ENCODE assay signal across 15 cellular contexts in genomic region chr14:88026890-88027289, GRCh38. TPM values are rescaled to one million over a fixed set of nuclear protein-coding genes. Genes with fewer than 3 reads are reported as not detected.
DNase-seq lines count a peak whose midpoint lies in the region; ATAC-seq and TF ChIP-seq lines count a peak whose summit lies in the region.
"Had no signal": no experiment of that assay in that cellular context is flagged by ENCODE, and none has a peak within 500 bp of the region (broad histone marks: within the 10 kb centered on the region; RNA-seq: fewer than 3 reads in every experiment).

No MANE protein-coding gene starts in this region.

- H3K4me3 Mint-ChIP-seq in activated T-cell treated with anti-CD3 and anti-CD28 coated beads, Interleukin-2, amount 50 U/mL, for 4 hours: peak overlapping the region; percentile 47
- H3K4me3 Mint-ChIP-seq in activated CD8-positive, alpha-beta T cell treated with anti-CD3 and anti-CD28 coated beads for 36 hours: peak overlapping the region; percentile 30

- no peak overlapping the region for H3K14ac ChIP-seq in neuronal stem cell (ENCODE audit: low read length)

- intact Hi-C loops in activated CD8-positive, alpha-beta T cell treated with anti-CD3 and anti-CD28 coated beads for 36 hours (cut with micrococcal nuclease): no loop called here
- intact Hi-C loops in breast epithelium (cut with DNase I; ENCODE audit: low total_unique reads): no loop called here

- TF ChIP-seq CTCF in activated CD8-positive, alpha-beta T cell treated with anti-CD3 and anti-CD28 coated beads for 36 hours (IDR thresholded peaks at IDR 0.05): no peak
- TF ChIP-seq CTCF in breast epithelium (IDR thresholded peaks at IDR 0.05): no peak

- DNase-seq in activated T-cell treated with anti-CD3 and anti-CD28 coated beads, Interleukin-2, amount 50 U/mL, for 4 hours: no peak
- DNase-seq in activated T-cell treated with anti-CD3 and anti-CD28 coated beads, Interleukin-2, amount 50 U/mL, for 1 hour: no peak
- DNase-seq in activated CD8-positive, alpha-beta T cell treated with anti-CD3 and anti-CD28 coated beads for 36 hours: no peak
- DNase-seq in neuronal stem cell (ENCODE audit: low spot score) (no peak), breast epithelium (ENCODE audit: low spot score in 2 of 2) (no peak), NCI-H1694 (lab: John Stamatoyannopoulos, UW) (no peak), caudate nucleus (lab: John Stamatoyannopoulos, UW) (no peak)
- DNase-seq: cortex of kidney, midbrain, NCI-H2081 treated with DMSO at 0.1 percent for 48 hours, uterus had no signal

- H3K4me1 Mint-ChIP-seq in activated T-cell treated with anti-CD3 and anti-CD28 coated beads, Interleukin-2, amount 50 U/mL, for 4 hours (ENCODE audit: low read depth): peaks cover 85% of the 10 kb centered on the region
- peaks cover 79% of the 10 kb centered on the region for H3K4me1 Mint-ChIP-seq in activated CD8-positive, alpha-beta T cell treated with anti-CD3 and anti-CD28 coated beads for 36 hours (ENCODE audit: low read depth)

- H3K27ac ChIP-seq in neuronal stem cell (replicated peaks; ENCODE audit: low read length): no peak overlapping the region
- H3K27ac ChIP-seq in breast epithelium: no peak overlapping the region
- H3K27ac ChIP-seq in caudate nucleus (ENCODE audit: low read depth, low read length): no peak overlapping the region
- H3K27ac ChIP-seq: parathyroid adenoma, uterus had no signal

- H3K9me3 Mint-ChIP-seq in activated T-cell treated with anti-CD3 and anti-CD28 coated beads, Interleukin-2, amount 50 U/mL, for 4 hours: no peaks in the 10 kb centered on the region
- H3K9me3 Mint-ChIP-seq in activated CD8-positive, alpha-beta T cell treated with anti-CD3 and anti-CD28 coated beads for 36 hours: no peaks in the 10 kb centered on the region

- no peak overlapping the region for H2AK5ac ChIP-seq in neuronal stem cell (ENCODE audit: low read depth, low read length)

- H3K4me2 ChIP-seq in neuronal stem cell (ENCODE audit: insufficient read depth, low read length, poor library complexity, severe bottlenecking): no peak overlapping the region

- no peak overlapping the region for H2BK120ac ChIP-seq in neuronal stem cell (ENCODE audit: low read depth, low read length)

- TF ChIP-seq POLR2A in breast epithelium (IDR thresholded peaks at IDR 0.05): no peak

- no peak overlapping the region for H4K8ac ChIP-seq in neuronal stem cell (ENCODE audit: low read depth, low read length)

- no peak overlapping the region for H2BK12ac ChIP-seq in neuronal stem cell (ENCODE audit: low read length)

- no peak overlapping the region for H3K23ac ChIP-seq in neuronal stem cell (ENCODE audit: low read depth, low read length, poor library complexity)

- no peaks in the 10 kb centered on the region for H3K79me1 ChIP-seq in neuronal stem cell (ENCODE audit: low read depth, low read length)

- no peaks in the 10 kb centered on the region for H3K9me3 ChIP-seq in neuronal stem cell (replicated peaks in 1 of 2; ENCODE audit: control insufficient read depth in 2 of 2, insufficient read depth in 1 of 2, low read depth in 1 of 2, low read length in 2 of 2)
- H3K9me3 ChIP-seq in breast epithelium: no peaks in the 10 kb centered on the region
- H3K9me3 ChIP-seq: uterus had no signal

- H3K4ac ChIP-seq in neuronal stem cell (ENCODE audit: low read length): no peak overlapping the region

- no peaks in the 10 kb centered on the region for H3K27me3 Mint-ChIP-seq in activated T-cell treated with anti-CD3 and anti-CD28 coated beads, Interleukin-2, amount 50 U/mL, for 4 hours (ENCODE audit: low read depth)
- no peaks in the 10 kb centered on the region for H3K27me3 Mint-ChIP-seq in activated CD8-positive, alpha-beta T cell treated with anti-CD3 and anti-CD28 coated beads for 36 hours

- no peak overlapping the region for H4K91ac ChIP-seq in neuronal stem cell (ENCODE audit: low read depth, low read length, poor library complexity)

- no peak overlapping the region for H3K9ac ChIP-seq in neuronal stem cell (ENCODE audit: low read depth, low read length, poor library complexity)
- H3K9ac ChIP-seq: parathyroid adenoma had no signal

- H2BK15ac ChIP-seq in neuronal stem cell (ENCODE audit: low read length): no peak overlapping the region

- POLR2A ChIA-PET in activated CD8-positive, alpha-beta T cell treated with anti-CD3 and anti-CD28 coated beads for 36 hours (lab: Charles Lee): interaction anchor here (1.0 to 1.3 kb wide), 2 partner anchors 9 to 35 kb away, joined by 4 to 7 read pairs; no protein-coding TSS in a partner anchor

- WGBS in neuronal stem cell (ENCODE audit: extremely low coverage in 2 of 2, insufficient read length in 2 of 2, insufficient replicate concordance in 1 of 2), 2 donors: no CpG with 5 or more reads among the region's 2 CpGs

- H2AFZ ChIP-seq in neuronal stem cell (ENCODE audit: low read length): peak overlapping the region; percentile 19
- H2AFZ ChIP-seq: parathyroid adenoma had no signal

- H2BK5ac ChIP-seq in neuronal stem cell (ENCODE audit: low read length): no peak overlapping the region

- H3K4me1 ChIP-seq in neuronal stem cell (ENCODE audit: control insufficient read depth in 2 of 2, insufficient read depth in 1 of 2, low read depth in 1 of 2, low read length in 2 of 2): peaks cover 5 to 6% of the 10 kb centered on the region in 2 donors
- H3K4me1 ChIP-seq in breast epithelium: no peaks in the 10 kb centered on the region
- H3K4me1 ChIP-seq: parathyroid adenoma, uterus had no signal

- H3K4me3 ChIP-seq in neuronal stem cell (ENCODE audit: low read length in 2 of 2) (no peak overlapping the region), breast epithelium (no peak overlapping the region)
- H3K4me3 ChIP-seq: uterus had no signal

- CTCF ChIA-PET in activated CD8-positive, alpha-beta T cell treated with anti-CD3 and anti-CD28 coated beads for 36 hours (lab: Charles Lee): interaction anchor here (0.8 to 2.0 kb wide), 3 partner anchors 13 to 82 kb away, joined by 3 to 7 read pairs (median 3); no protein-coding TSS in a partner anchor

- no peaks in the 10 kb centered on the region for H3K36me3 ChIP-seq in neuronal stem cell (replicated peaks in 1 of 2; ENCODE audit: control insufficient read depth in 2 of 2, insufficient read depth in 2 of 2, low read length in 2 of 2)
- H3K36me3 ChIP-seq in breast epithelium: no peaks in the 10 kb centered on the region
- H3K36me3 ChIP-seq: uterus had no signal

- H3K27me3 ChIP-seq in neuronal stem cell (ENCODE audit: control insufficient read depth in 3 of 3, insufficient read depth in 3 of 3, low read depth in 1 of 3, low read length in 3 of 3): peaks cover 0 to 2% (median 0%) of the 10 kb centered on the region in 3 experiments
- no peaks in the 10 kb centered on the region for H3K27me3 ChIP-seq in breast epithelium
- H3K27me3 ChIP-seq: uterus had no signal

- H3K27ac Mint-ChIP-seq in activated CD8-positive, alpha-beta T cell treated with anti-CD3 and anti-CD28 coated beads for 36 hours: peak overlapping the region; percentile 83

- H3K36me3 Mint-ChIP-seq in activated T-cell treated with anti-CD3 and anti-CD28 coated beads, Interleukin-2, amount 50 U/mL, for 4 hours (ENCODE audit: insufficient read depth): no peaks in the 10 kb centered on the region
- peaks cover 8% of the 10 kb centered on the region for H3K36me3 Mint-ChIP-seq in activated CD8-positive, alpha-beta T cell treated with anti-CD3 and anti-CD28 coated beads for 36 hours (ENCODE audit: low read depth)

- ATAC-seq in activated T-cell treated with anti-CD3 and anti-CD28 coated beads, Interleukin-2, amount 50 U/mL, for 4 hours: no peak
- peak; percentile 58 for ATAC-seq in HG02840 (IDR thresholded peaks at IDR 0.05; ENCODE audit: low FRiP score, unreplicated experiment)
- ATAC-seq in activated CD8-positive, alpha-beta T cell treated with anti-CD3 and anti-CD28 coated beads for 36 hours: peak; percentile 18
- ATAC-seq: SK-N-SH treated with all-trans-retinoic acid at 6 μM for 48 hours had no signal

- H3K18ac ChIP-seq in neuronal stem cell (ENCODE audit: low read length): no peak overlapping the region

RNA-seq across cellular contexts. Expression of gene GPR65, which starts 22.0 kb away (rescaled TPM):
- 1 to 10 TPM; 4.8 to 5.3 (median 4.8) TPM for total RNA-seq in activated T-cell treated with anti-CD3 and anti-CD28 coated beads, Interleukin-2, amount 50 U/mL, for 4 hours
- 10 to 100 TPM; 16.9 to 17.1 TPM for total RNA-seq in activated CD8-positive, alpha-beta T cell treated with anti-CD3 and anti-CD28 coated beads for 36 hours
- under 0.01 TPM for polyA plus RNA-seq in neuronal stem cell (2013, experiment 1 of 2)
- not detected for polyA plus RNA-seq in neuronal stem cell (2013, experiment 2 of 2)
- 1 to 10 TPM; 1.0 to 2.3 (median 1.1) TPM for total RNA-seq in breast epithelium
- total RNA-seq: LHCN-M2 had no signal

RNA-seq across cellular contexts. Expression of gene GALC, which starts 33.9 kb away (rescaled TPM):
- 1 to 10 TPM; 5.6 to 6.6 (median 5.7) TPM for total RNA-seq in activated T-cell treated with anti-CD3 and anti-CD28 coated beads, Interleukin-2, amount 50 U/mL, for 4 hours
- 10 to 100 TPM in 1 of 2 experiments, 1 to 10 TPM in 1; 8.6 to 11.3 TPM for total RNA-seq in activated CD8-positive, alpha-beta T cell treated with anti-CD3 and anti-CD28 coated beads for 36 hours
- 21.4 TPM for polyA plus RNA-seq in neuronal stem cell (2013, experiment 1 of 2)
- 22.5 TPM for polyA plus RNA-seq in neuronal stem cell (2013, experiment 2 of 2)
- 10 to 100 TPM; 30.8 to 39.8 (median 37.3) TPM for total RNA-seq in breast epithelium

Comparison
In these comparisons a context has a peak if more than half of its experiments do, and no peak if none do; other contexts are left out.
1. ATAC-seq: peak in HG02840 (single experiment) and activated CD8-positive, alpha-beta T cell treated with anti-CD3 and anti-CD28 coated beads for 36 hours (single experiment); none in activated T-cell treated with anti-CD3 and anti-CD28 coated beads, Interleukin-2, amount 50 U/mL, for 4 hours (0 of 2).